In the genomic region with DNA sequence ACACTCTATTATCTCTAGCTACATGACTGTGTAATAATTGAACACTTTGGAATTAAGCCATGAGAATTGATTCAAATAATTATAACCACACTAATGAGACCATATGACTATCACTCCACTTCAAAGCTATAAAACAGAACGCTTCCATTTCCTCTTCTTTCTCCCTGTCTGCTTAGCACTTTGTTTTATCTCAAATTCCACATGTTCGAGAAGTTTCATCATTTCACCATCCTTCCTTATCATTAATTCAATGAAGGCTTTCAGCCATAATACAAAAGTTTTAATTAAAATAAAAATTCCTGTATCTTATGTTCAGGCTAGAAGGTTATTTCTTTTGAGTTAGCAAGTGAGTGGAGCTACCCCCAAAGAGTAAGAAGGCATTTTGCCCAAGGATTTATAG, we compare ENCODE assay signal across 21 cellular contexts. TPM values are rescaled to one million over a fixed set of nuclear protein-coding genes. Genes with fewer than 3 reads are reported as not detected.
A peak's percentile ranks its signal among the peaks of the same experiment; 100 is the strongest.
DNase-seq lines count a peak whose midpoint lies in the region; ATAC-seq, FAIRE-seq and TF ChIP-seq lines count a peak whose summit lies in the region.
"Had no signal": no experiment of that assay in that cellular context is flagged by ENCODE, and none has a peak within 500 bp of the region (broad histone marks: within the 10 kb centered on the region; RNA-seq: fewer than 3 reads in every experiment).

No MANE protein-coding gene starts in this region.

- POLR2A ChIA-PET in SK-N-SH (lab: Yijun Ruan, JAX): no interaction called here
- POLR2A ChIA-PET in K562 (lab: Yijun Ruan, JAX): interaction anchor here (0.7 to 1.4 kb wide), 2 partner anchors 29 to 35 kb away, joined by 3 read pairs; no protein-coding TSS in a partner anchor

- no TSS peak for BruUV-seq in K562 (replicated peaks; lab: Mats Ljungman, UMichigan)

- TF ChIP-seq RAD21 in SK-N-SH (IDR thresholded peaks at IDR 0.05; ENCODE audit: low read length) (no peak), K562 (CRISPR knock-in tag; conservative IDR thresholded peaks at IDR 0.05 in 1 of 2, IDR thresholded peaks at IDR 0.05 in 1 of 2) (no peak)

- H3K9me2 ChIP-seq in Loucy (replicated peaks; ENCODE audit: low read depth, low read length): no peaks in the 10 kb centered on the region
- H3K9me2 ChIP-seq in SK-N-SH: no peaks in the 10 kb centered on the region

- WGBS in SK-N-SH (ENCODE audit: low lambda C conversion rate): 56% methylated on average over 2 of the region's 2 CpGs
- 3% methylated on average over 2 of the region's 2 CpGs for WGBS in K562 (ENCODE audit: insufficient coverage, low coverage, missing lambda C conversion rate)
- WGBS in upper lobe of left lung, 2 donors: 41 to 62% methylated on average over 2 of the region's 2 CpGs

- in situ Hi-C loops in K562 (cut with MboI): no loop called here

- no peak for DNase-seq in SK-N-SH
- DNase-seq in K562 (ENCODE audit: extremely low read depth in 1 of 4, low spot score in 3 of 4): no peak
- DNase-seq in H7: no peak
- no peak for DNase-seq in stimulated activated naive CD4-positive, alpha-beta T cell (lab: John Stamatoyannopoulos, UW)
- no peak for DNase-seq in upper lobe of left lung
- DNase-seq: CD4-positive, alpha-beta T cell; COR-L47; DND-41; GM23248; KBM-7; NCI-H1417; NCI-H1694 treated with DMSO at 0.1 percent for 48 hours; NCI-H446; NCI-H526; T-helper 1 cell had no signal

- H3K4me3 ChIP-seq in BLaER1: no peak overlapping the region
- peak overlapping the region; percentile 63 for H3K4me3 ChIP-seq in Loucy (ENCODE audit: low read length, poor library complexity, severe bottlenecking)
- no peak overlapping the region for H3K4me3 ChIP-seq in SK-N-SH (ENCODE audit: low read depth in 2 of 2, low read length in 1 of 2)
- no peak overlapping the region for H3K4me3 ChIP-seq in K562
- H3K4me3 ChIP-seq in H7 (ENCODE audit: insufficient read depth, low read depth, low read length): no peak overlapping the region
- no peak overlapping the region for H3K4me3 ChIP-seq in upper lobe of left lung
- H3K4me3 ChIP-seq: GM23248, HAP-1 had no signal

- H3K9me3 ChIP-seq in BLaER1 (peaks cover 5% of the 10 kb centered on the region; the same call in 1 of the 2 replicates), Loucy (ENCODE audit: insufficient read depth, low read depth, low read length) (0 out of 2 replicates have a peak, but pooled peaks cover 3% of the 10 kb centered on the region), SK-N-SH (no peaks in the 10 kb centered on the region), K562 (replicated peaks; ENCODE audit: control insufficient read depth, insufficient read depth, low read depth, low read length) (peaks cover 7% of the 10 kb centered on the region; the same call in 1 of the 2 replicates), upper lobe of left lung (no peaks in the 10 kb centered on the region)
- H3K9me3 ChIP-seq: HAP-1 had no signal

- H3K9me1 ChIP-seq in K562 (ENCODE audit: control insufficient read depth, insufficient read depth, low read length): no peaks in the 10 kb centered on the region

- TF ChIP-seq CTCF in Loucy (conservative IDR thresholded peaks at IDR 0.05; ENCODE audit: low read length) (no peak), SK-N-SH (IDR thresholded peaks at IDR 0.05) (no peak), K562 (IDR thresholded peaks at IDR 0.05 in 2 of 3, conservative IDR thresholded peaks at IDR 0.05 in 1 of 3; ENCODE audit: insufficient read depth in 2 of 3, low read depth in 1 of 3, low read length in 3 of 3) (no peak), upper lobe of left lung (IDR thresholded peaks at IDR 0.05) (no peak)

- H3K27me3 ChIP-seq in BLaER1: no peaks in the 10 kb centered on the region
- H3K27me3 ChIP-seq in Loucy (ENCODE audit: insufficient read depth, low read length, poor library complexity, severe bottlenecking): no peaks in the 10 kb centered on the region
- H3K27me3 ChIP-seq in SK-N-SH (ENCODE audit: insufficient read depth): no peaks in the 10 kb centered on the region
- H3K27me3 ChIP-seq in K562 (ENCODE audit: control insufficient read depth in 2 of 2, insufficient read depth in 2 of 2, low read length in 2 of 2): no peaks in the 10 kb centered on the region
- no peaks in the 10 kb centered on the region for H3K27me3 ChIP-seq in H7 (ENCODE audit: control insufficient read depth, insufficient read depth, low read length)
- H3K27me3 ChIP-seq in upper lobe of left lung: no peaks in the 10 kb centered on the region

- H3K4me1 ChIP-seq in BLaER1 (peaks cover 80% of the 10 kb centered on the region), Loucy (ENCODE audit: insufficient read depth, low read length, poor library complexity, severe bottlenecking) (peaks cover 83% of the 10 kb centered on the region), SK-N-SH (ENCODE audit: control insufficient read depth in 1 of 2, insufficient read depth in 2 of 2, low read depth in 1 of 2, low read length in 1 of 2) (peaks cover 6 to 11% of the 10 kb centered on the region in 2 experiments; a peak in 2 of 4 replicates), K562 (replicated peaks in 1 of 2; ENCODE audit: control insufficient read depth in 2 of 2, insufficient read depth in 2 of 2, low read length in 2 of 2) (peaks cover 6 to 42% of the 10 kb centered on the region in 2 experiments; a peak in 4 of 5 replicates), upper lobe of left lung (peaks cover 0 to 11% (median 5%) of the 10 kb centered on the region in 4 donors)
- H3K4me1 ChIP-seq: HAP-1 had no signal

- no peak overlapping the region for H3K9ac ChIP-seq in BLaER1
- peak overlapping the region; percentile 88 for H3K9ac ChIP-seq in Loucy (ENCODE audit: low read depth, low read length, poor library complexity, severe bottlenecking)
- no peak overlapping the region for H3K9ac ChIP-seq in SK-N-SH
- no peak overlapping the region for H3K9ac ChIP-seq in K562 (ENCODE audit: insufficient read depth in 1 of 2, low read depth in 2 of 2, low read length in 2 of 2)
- H3K9ac ChIP-seq: GM23248 had no signal

- ATAC-seq in K562 (no peak), upper lobe of left lung (ENCODE audit: low FRiP score in 2 of 2) (no peak)
- ATAC-seq: HepG2, Panc1 had no signal

- H3K36me3 ChIP-seq in BLaER1 (no peaks in the 10 kb centered on the region), Loucy (ENCODE audit: insufficient read depth, low read length) (no peaks in the 10 kb centered on the region), SK-N-SH (replicated peaks in 1 of 2; ENCODE audit: control insufficient read depth in 1 of 2, insufficient read depth in 2 of 2, low read length in 1 of 2) (no peaks in the 10 kb centered on the region), K562 (ENCODE audit: control insufficient read depth, insufficient read depth, low read length) (no peaks in the 10 kb centered on the region; the same call in 2 of the 3 replicates), H7 (replicated peaks; ENCODE audit: control insufficient read depth, insufficient read depth, low read length) (no peaks in the 10 kb centered on the region), upper lobe of left lung (no peaks in the 10 kb centered on the region)
- H3K36me3 ChIP-seq: HAP-1 had no signal

- TF ChIP-seq POLR2A in K562 (conservative IDR thresholded peaks at IDR 0.05) (no peak), upper lobe of left lung (IDR thresholded peaks at IDR 0.05) (no peak)

- H3K27ac ChIP-seq in BLaER1: peak overlapping the region; percentile 49; the same call in 1 of the 2 replicates
- H3K27ac ChIP-seq in SK-N-SH (ENCODE audit: low read depth in 2 of 2, low read length in 1 of 2): no peak overlapping the region
- no peak overlapping the region for H3K27ac ChIP-seq in K562 (ENCODE audit: extremely low read depth, low read depth, low read length)
- no peak overlapping the region for H3K27ac ChIP-seq in upper lobe of left lung
- H3K27ac ChIP-seq: GM23248 had no signal

- H4K20me1 ChIP-seq in BLaER1 (no peaks in the 10 kb centered on the region), Loucy (ENCODE audit: insufficient read depth, low read length, poor library complexity, severe bottlenecking) (no peaks in the 10 kb centered on the region), SK-N-SH (ENCODE audit: insufficient read depth) (no peaks in the 10 kb centered on the region), K562 (replicated peaks; ENCODE audit: control insufficient read depth, insufficient read depth, low read length) (no peaks in the 10 kb centered on the region)

- no peak for TF ChIP-seq EP300 in SK-N-SH (IDR thresholded peaks at IDR 0.05; ENCODE audit: borderline replicate concordance in 1 of 2, low read depth in 1 of 2, low read length in 1 of 2)
- TF ChIP-seq EP300 in K562 (IDR thresholded peaks at IDR 0.05; ENCODE audit: low read length): no peak
- TF ChIP-seq EP300 in upper lobe of left lung (IDR thresholded peaks at IDR 0.05): no peak

- H3K4me2 ChIP-seq in BLaER1 (peak overlapping the region; percentile 86), Loucy (ENCODE audit: low read depth, low read length, poor library complexity, severe bottlenecking) (peak overlapping the region; percentile 87), SK-N-SH (no peak overlapping the region), K562 (ENCODE audit: insufficient read depth, low read length) (no peak overlapping the region)

- intact Hi-C loops in K562 (cut with micrococcal nuclease): no loop called here

- H2AFZ ChIP-seq in Loucy (ENCODE audit: low read length): no peak overlapping the region
- 0 out of 2 replicates have a peak overlapping the region, but pooled peaks have one; percentile 35 for H2AFZ ChIP-seq in SK-N-SH (ENCODE audit: low read depth)
- H2AFZ ChIP-seq in K562 (ENCODE audit: low read depth, low read length): peak overlapping the region; percentile 64
- H2AFZ ChIP-seq: GM23248 had no signal

- H3F3A ChIP-seq in Loucy (ENCODE audit: low read depth): peaks cover 30% of the 10 kb centered on the region
- no peaks in the 10 kb centered on the region for H3F3A ChIP-seq in SK-N-SH (replicated peaks; ENCODE audit: insufficient read depth)

- H3K79me2 ChIP-seq in Loucy (ENCODE audit: insufficient read depth, low read length) (peaks cover 25% of the 10 kb centered on the region; the same call in 1 of the 2 replicates), SK-N-SH (ENCODE audit: insufficient read depth) (no peaks in the 10 kb centered on the region), K562 (ENCODE audit: control insufficient read depth, insufficient read depth, low read length) (no peaks in the 10 kb centered on the region)

- CTCF ChIA-PET in SK-N-SH (lab: Yijun Ruan, JAX): interaction anchor here (0.8 to 1.0 kb wide), 2 partner anchors 35 to 109 kb away, joined by 3 to 4 read pairs; no protein-coding TSS in a partner anchor
- CTCF ChIA-PET in K562 (lab: Yijun Ruan, JAX; ENCODE audit: low intra/inter-chr PET ratio): no interaction called here

- FAIRE-seq in K562 (lab: Jason Lieb, UNC): no peak
- FAIRE-seq: GM12891, HepG2 had no signal

RNA-seq across cellular contexts. Expression of a gene that starts 7.4 kb away (rescaled TPM):
- polyA plus RNA-seq in SK-N-SH (2012; rRNA removed): 22.8 and 30.5 TPM in 2 replicates
- 27.9 and 28.4 TPM in 2 replicates for polyA plus RNA-seq in SK-N-SH (2012; cell fraction: cytosol; rRNA removed)
- 26.4 and 39.4 TPM in 2 replicates for polyA plus RNA-seq in SK-N-SH (2012; cell fraction: nucleus; rRNA removed)
- 64.1 and 143 TPM in 2 replicates for total RNA-seq in K562 (2011; cell fraction: chromatin; rRNA removed; ENCODE audit: low replicate concordance)
- 28.9 and 49.2 TPM in 2 replicates for total RNA-seq in K562 (2011; cell fraction: nucleolus; rRNA removed)
- 56.8 and 84.8 TPM in 2 replicates for total RNA-seq in K562 (2011; cell fraction: nucleoplasm; rRNA removed)
- total RNA-seq in K562 (2014; rRNA removed): 34.5 and 35.2 TPM in 2 replicates
- total RNA-seq in K562 (2014; rRNA removed; fragmentation: Illumina TruSeq; extraction: Trizol): 51.0 and 56.8 TPM in 2 replicates
- 45.4 and 49.9 TPM in 2 replicates for total RNA-seq in K562 (2015; rRNA removed; fragmentation: Illumina TruSeq; extraction: Trizol)
- 57.0 and 64.8 TPM in 2 replicates for total RNA-seq in K562 (2021)
- polyA plus RNA-seq in K562 (2011; rRNA removed): 56.8 and 75.0 TPM in 2 replicates
- 30.5 and 54.8 TPM in 2 replicates for polyA plus RNA-seq in K562 (2011; cell fraction: cytosol; rRNA removed)
- polyA plus RNA-seq in K562 (2011; cell fraction: nucleus; rRNA removed): 48.6 and 85.0 TPM in 2 replicates
- 40.1 and 49.3 TPM in 2 replicates for polyA plus RNA-seq in K562 (2012)
- 57.0 and 64.9 TPM in 2 replicates for polyA plus RNA-seq in K562 (2014; fragmentation: Illumina TruSeq; extraction: Trizol)
- polyA plus RNA-seq in K562 (2014; fragmentation: Nextera tagmentation; extraction: Ambion mirVana): 10 to 100 TPM; 20.4 to 29.6 TPM
- polyA plus RNA-seq in K562 (2014; rRNA removed): 36.5 and 39.1 TPM in 2 replicates
- 78.1 and 119 TPM in 2 replicates for polyA minus RNA-seq in K562 (2011; rRNA and poly(A)+ RNA removed)
- polyA minus RNA-seq in K562 (2011; cell fraction: cytosol; rRNA and poly(A)+ RNA removed): 39.0 and 51.9 TPM in 2 replicates
- polyA minus RNA-seq in K562 (2011; cell fraction: nucleus; rRNA and poly(A)+ RNA removed): 36.8 and 62.8 TPM in 2 replicates
- 28.3 and 37.7 TPM in 2 replicates for total RNA-seq in H7 (2014; rRNA removed; shearing (Covaris generic))
- total RNA-seq in upper lobe of left lung: 100 to 1,000 TPM in 1 of 6 donors, 10 to 100 TPM in 5; 37.8 to 111 (median 71.4) TPM

RNA-seq across cellular contexts. Expression of a gene that starts 12.3 kb away (rescaled TPM):
- polyA plus RNA-seq in SK-N-SH (2012; rRNA removed): 39.9 and 44.8 TPM in 2 replicates
- polyA plus RNA-seq in SK-N-SH (2012; cell fraction: cytosol; rRNA removed): 51.4 and 54.9 TPM in 2 replicates
- polyA plus RNA-seq in SK-N-SH (2012; cell fraction: nucleus; rRNA removed): 18.3 and 21.5 TPM in 2 replicates
- total RNA-seq in K562 (2011; cell fraction: chromatin; rRNA removed; ENCODE audit: low replicate concordance): 5.3 and 6.3 TPM in 2 replicates
- total RNA-seq in K562 (2011; cell fraction: nucleolus; rRNA removed): 3.0 and 4.2 TPM in 2 replicates
- 5.6 and 6.4 TPM in 2 replicates for total RNA-seq in K562 (2011; cell fraction: nucleoplasm; rRNA removed)
- 13.6 and 20.2 TPM in 2 replicates for total RNA-seq in K562 (2014; rRNA removed)
- 14.6 and 15.8 TPM in 2 replicates for total RNA-seq in K562 (2014; rRNA removed; fragmentation: Illumina TruSeq; extraction: Trizol)
- 27.7 and 28.5 TPM in 2 replicates for total RNA-seq in K562 (2015; rRNA removed; fragmentation: Illumina TruSeq; extraction: Trizol)
- total RNA-seq in K562 (2021): 13.0 and 13.7 TPM in 2 replicates
- polyA plus RNA-seq in K562 (2011; rRNA removed): 13.9 and 29.5 TPM in 2 replicates
- 13.9 and 39.1 TPM in 2 replicates for polyA plus RNA-seq in K562 (2011; cell fraction: cytosol; rRNA removed)
- polyA plus RNA-seq in K562 (2011; cell fraction: nucleus; rRNA removed): 7.9 and 20.9 TPM in 2 replicates
- polyA plus RNA-seq in K562 (2012): 24.7 and 45.6 TPM in 2 replicates
- polyA plus RNA-seq in K562 (2014; fragmentation: Illumina TruSeq; extraction: Trizol): 18.8 and 19.7 TPM in 2 replicates
- 1 to 10 TPM; 4.1 to 6.7 TPM for polyA plus RNA-seq in K562 (2014; fragmentation: Nextera tagmentation; extraction: Ambion mirVana)
- 12.8 and 13.5 TPM in 2 replicates for polyA plus RNA-seq in K562 (2014; rRNA removed)
- 5.6 and 14.2 TPM in 2 replicates for polyA minus RNA-seq in K562 (2011; rRNA and poly(A)+ RNA removed)
- polyA minus RNA-seq in K562 (2011; cell fraction: cytosol; rRNA and poly(A)+ RNA removed): 4.0 and 5.6 TPM in 2 replicates
- polyA minus RNA-seq in K562 (2011; cell fraction: nucleus; rRNA and poly(A)+ RNA removed): 2.3 and 5.7 TPM in 2 replicates
- 3.0 and 5.2 TPM in 2 replicates for total RNA-seq in H7 (2014; rRNA removed; shearing (Covaris generic))
- total RNA-seq in upper lobe of left lung: 10 to 100 TPM; 20.4 to 40.0 (median 21.6) TPM

Comparison
In these comparisons a context has a peak if more than half of its experiments do, and no peak if none do; other contexts are left out.
1. H3K4me2 ChIP-seq: peak in BLaER1 (single experiment) and Loucy (single experiment); none in SK-N-SH (single experiment) and K562 (single experiment).